ENCODE assay signal across 21 cellular contexts in genomic region chr1:7327849-7328248, GRCh38.
DNase-seq lines count a peak whose midpoint lies in the region; ATAC-seq, FAIRE-seq and TF ChIP-seq lines count a peak whose summit lies in the region.
"Had no signal": no experiment of that assay in that cellular context is flagged by ENCODE, and none has a peak within 500 bp of the region (broad histone marks: within the 10 kb centered on the region; RNA-seq: fewer than 3 reads in every experiment).

No MANE protein-coding gene starts in this region.

- in situ Hi-C loops in K562 (cut with MboI) = no loop called here

- no peaks in the 10 kb centered on the region for H3K9me1 ChIP-seq in K562 (ENCODE audit: control insufficient read depth, insufficient read depth, low read length)

- no peaks in the 10 kb centered on the region for H3K9me3 ChIP-seq in H9 (ENCODE audit: control insufficient read depth, low read depth, low read length)
- no peaks in the 10 kb centered on the region for H3K9me3 ChIP-seq in K562 (replicated peaks; ENCODE audit: control insufficient read depth, insufficient read depth, low read depth, low read length)
- H3K9me3 ChIP-seq: Caco-2, HAP-1 had no signal

- no peak overlapping the region for H3K56ac ChIP-seq in H9 (ENCODE audit: insufficient read length, low read depth, low read length)

- no peak overlapping the region for H2AFZ ChIP-seq in H9 (ENCODE audit: low read length)
- H2AFZ ChIP-seq in K562 (ENCODE audit: low read depth, low read length) = no peak overlapping the region
- H2AFZ ChIP-seq: GM23338 had no signal

- no CpG with 5 or more reads among the region's 3 CpGs for WGBS in H9 (ENCODE audit: extremely low coverage, insufficient read length, low lambda C conversion rate)
- WGBS in K562 (ENCODE audit: insufficient coverage, low coverage, missing lambda C conversion rate) = 0% methylated on average over 3 of the region's 3 CpGs

- no peaks in the 10 kb centered on the region for H3K4me1 ChIP-seq in H9 (ENCODE audit: insufficient read depth, low read length)
- H3K4me1 ChIP-seq in K562 (replicated peaks in 1 of 2; ENCODE audit: control insufficient read depth in 2 of 2, insufficient read depth in 2 of 2, low read length in 2 of 2) = no peaks in the 10 kb centered on the region
- H3K4me1 ChIP-seq: Caco-2, HAP-1 had no signal

- H2BK120ac ChIP-seq in H9 (ENCODE audit: low read depth, low read length, poor library complexity, severe bottlenecking) = no peak overlapping the region

- BruUV-seq in K562 (replicated peaks; lab: Mats Ljungman, UMichigan) = no TSS peak

- no peak overlapping the region for H3K4ac ChIP-seq in H9 (ENCODE audit: low read depth, low read length)

- H3K18ac ChIP-seq in H9 (ENCODE audit: insufficient read length, low read depth, low read length) = no peak overlapping the region

- no peak overlapping the region for H3K14ac ChIP-seq in H9 (ENCODE audit: insufficient read depth, low read length)

- peaks cover 3% of the 10 kb centered on the region; the same call in 1 of the 2 replicates for H3K27me3 Mint-ChIP-seq in H9 (ENCODE audit: low read depth)
- peaks cover 30 to 45% of the 10 kb centered on the region in 2 donors for H3K27me3 Mint-ChIP-seq in effector memory CD8-positive, alpha-beta T cell

- no peak for TF ChIP-seq EP300 in K562 (IDR thresholded peaks at IDR 0.05; ENCODE audit: low read length)

- H2BK12ac ChIP-seq in H9 (ENCODE audit: insufficient read length, low read depth, low read length) = no peak overlapping the region

- no peak overlapping the region for H4K5ac ChIP-seq in H9 (ENCODE audit: insufficient read length, low read depth, low read length)

- H3K27me3 ChIP-seq in H9 (ENCODE audit: insufficient read depth, low read length) (no peaks in the 10 kb centered on the region), K562 (ENCODE audit: control insufficient read depth in 2 of 2, insufficient read depth in 2 of 2, low read length in 2 of 2) (peaks cover 12 to 26% of the 10 kb centered on the region in 2 experiments)
- H3K27me3 ChIP-seq: BLaER1 had no signal

- TF ChIP-seq POLR2A in K562 (conservative IDR thresholded peaks at IDR 0.05) = no peak

- no peak overlapping the region for H4K8ac ChIP-seq in H9 (replicated peaks; ENCODE audit: insufficient read length, low read depth, low read length)

- no peak overlapping the region for H3K4me3 ChIP-seq in K562
- H3K4me3 ChIP-seq: BLaER1, GM12878, GM23338, HAP-1 had no signal

- no peak overlapping the region for H2BK5ac ChIP-seq in H9 (ENCODE audit: insufficient read length, low read length)

- H3K36me3 Mint-ChIP-seq in H9 (ENCODE audit: insufficient read depth in 1 of 3, low read depth in 3 of 3) = peaks cover 7 to 21% (median 9%) of the 10 kb centered on the region in 3 experiments; a peak in 6 of 7 replicates
- H3K36me3 Mint-ChIP-seq in effector memory CD8-positive, alpha-beta T cell (ENCODE audit: insufficient read depth) = no peaks in the 10 kb centered on the region
- H3K36me3 Mint-ChIP-seq: CD4-positive, CD25-positive, alpha-beta regulatory T cell; CD8-positive, alpha-beta T cell had no signal

- no peak for TF ChIP-seq RAD21 in K562 (CRISPR knock-in tag; conservative IDR thresholded peaks at IDR 0.05 in 1 of 2, IDR thresholded peaks at IDR 0.05 in 1 of 2)

- ATAC-seq in K562 = no peak
- no peak for ATAC-seq in GM18498 (IDR thresholded peaks at IDR 0.05; ENCODE audit: unreplicated experiment)
- no peak for ATAC-seq in effector memory CD8-positive, alpha-beta T cell (replicated peaks)
- ATAC-seq: CD8-positive, alpha-beta T cell; GM12878; GM23338 had no signal

- H3K27ac ChIP-seq in H9 (ENCODE audit: insufficient read length, low read depth, low read length) = no peak overlapping the region
- H3K27ac ChIP-seq in K562 (ENCODE audit: extremely low read depth, low read depth, low read length) = no peak overlapping the region
- H3K27ac ChIP-seq: BLaER1, C4-2B had no signal

- H3K23me2 ChIP-seq in H9 (ENCODE audit: insufficient read length, low read depth, low read length, poor library complexity, severe bottlenecking) = no peaks in the 10 kb centered on the region

- TF ChIP-seq CTCF in H9 (conservative IDR thresholded peaks at IDR 0.05) (no peak), K562 (IDR thresholded peaks at IDR 0.05 in 2 of 3, conservative IDR thresholded peaks at IDR 0.05 in 1 of 3; ENCODE audit: insufficient read depth in 2 of 3, low read depth in 1 of 3, low read length in 3 of 3) (no peak)

- H3K79me2 ChIP-seq in H9 (ENCODE audit: insufficient read depth, low read length) (no peaks in the 10 kb centered on the region), K562 (ENCODE audit: control insufficient read depth, insufficient read depth, low read length) (no peaks in the 10 kb centered on the region)

- no peak overlapping the region for H3K4me3 Mint-ChIP-seq in H9
- no peak overlapping the region for H3K4me3 Mint-ChIP-seq in effector memory CD8-positive, alpha-beta T cell
- H3K4me3 Mint-ChIP-seq: B cell; CD4-positive, CD25-positive, alpha-beta regulatory T cell; CD8-positive, alpha-beta T cell; GM23338 had no signal

- no peak overlapping the region for H3K9ac ChIP-seq in H9 (ENCODE audit: extremely low read depth, insufficient read length, low read length)
- no peak overlapping the region for H3K9ac ChIP-seq in K562 (ENCODE audit: insufficient read depth in 1 of 2, low read depth in 2 of 2, low read length in 2 of 2)
- H3K9ac ChIP-seq: BLaER1 had no signal

- peaks cover 17 to 24% of the 10 kb centered on the region in 2 experiments for H3K9me3 Mint-ChIP-seq in H9
- H3K9me3 Mint-ChIP-seq in effector memory CD8-positive, alpha-beta T cell = peaks cover 0 to 8% of the 10 kb centered on the region in 2 donors

- no peaks in the 10 kb centered on the region for H3K4me1 Mint-ChIP-seq in H9
- no peaks in the 10 kb centered on the region for H3K4me1 Mint-ChIP-seq in effector memory CD8-positive, alpha-beta T cell (ENCODE audit: low read depth in 2 of 2)
- H3K4me1 Mint-ChIP-seq: B cell; CD4-positive, CD25-positive, alpha-beta regulatory T cell; GM23338 had no signal

- H3K4me2 ChIP-seq in H9 (ENCODE audit: insufficient read depth, insufficient read length, low read length) = no peak overlapping the region
- H3K4me2 ChIP-seq in K562 (ENCODE audit: insufficient read depth, low read length) = no peak overlapping the region
- H3K4me2 ChIP-seq: BLaER1, GM23338 had no signal

- DNase-seq in H9 = peak; percentile 5
- DNase-seq in K562 (ENCODE audit: extremely low read depth in 1 of 4, low spot score in 3 of 4) = no peak
- DNase-seq in ureter (ENCODE audit: low spot score) = peak; percentile 5
- no peak for DNase-seq in activated CD4-positive, alpha-beta T cell treated with anti-CD3 and anti-CD28 coated beads for 1 hour
- no peak for DNase-seq in effector memory CD8-positive, alpha-beta T cell
- DNase-seq: 8988T; Caco-2; CD4-positive, CD25-positive, alpha-beta regulatory T cell; CD8-positive, alpha-beta T cell; DMS153; DND-41; GDM1 had no signal

- intact Hi-C loops in K562 (cut with micrococcal nuclease) = no loop called here

- peak; percentile 11 for FAIRE-seq in A204.1 (lab: Jason Lieb, UNC)
- FAIRE-seq in K562 (lab: Jason Lieb, UNC) = no peak
- FAIRE-seq: GM12878, GM18507 had no signal

- no peak overlapping the region for H3T11ph ChIP-seq in H9 (ENCODE audit: low read length)

- no peak overlapping the region for H2BK15ac ChIP-seq in H9 (ENCODE audit: low read depth, low read length)

- no peak overlapping the region for H3K27ac Mint-ChIP-seq in H9
- no peak overlapping the region for H3K27ac Mint-ChIP-seq in effector memory CD8-positive, alpha-beta T cell
- H3K27ac Mint-ChIP-seq: B cell; CD4-positive, CD25-positive, alpha-beta regulatory T cell; CD8-positive, alpha-beta T cell; GM23338 had no signal

- H3K79me1 ChIP-seq in H9 (ENCODE audit: insufficient read depth, low read depth, low read length, poor library complexity, severe bottlenecking) = no peaks in the 10 kb centered on the region

- no peak overlapping the region for H2AK5ac ChIP-seq in H9 (ENCODE audit: insufficient read length, low read length)

- H2BK20ac ChIP-seq in H9 (ENCODE audit: low read depth, low read length, poor library complexity, severe bottlenecking) = no peak overlapping the region

- no peaks in the 10 kb centered on the region for H3K36me3 ChIP-seq in K562 (ENCODE audit: control insufficient read depth, insufficient read depth, low read length)
- H3K36me3 ChIP-seq: BLaER1, HAP-1 had no signal

- no peak overlapping the region for H4K91ac ChIP-seq in H9 (ENCODE audit: insufficient read length, low read depth, low read length)

- POLR2A ChIA-PET in K562 (lab: Yijun Ruan, JAX) = interaction anchor here (0.6 to 1.3 kb wide), 3 partner anchors 9 to 1584 kb away, joined by 3 to 4 read pairs (median 3); no protein-coding TSS in a partner anchor

- CTCF ChIA-PET in K562 (lab: Yijun Ruan, JAX; ENCODE audit: low intra/inter-chr PET ratio) = interaction anchor here (0.7 kb wide), 2 partner anchors 46 to 101 kb away, joined by 3 read pairs; no protein-coding TSS in a partner anchor

- H4K20me1 ChIP-seq in H9 (ENCODE audit: control insufficient read depth, insufficient read depth, insufficient read length) (no peaks in the 10 kb centered on the region), K562 (replicated peaks; ENCODE audit: control insufficient read depth, insufficient read depth, low read length) (no peaks in the 10 kb centered on the region)
- H4K20me1 ChIP-seq: BLaER1 had no signal

- no peak overlapping the region for H3K23ac ChIP-seq in H9 (ENCODE audit: insufficient read length, low read depth, low read length)

TF ChIP-seq in K562, 482 proteins besides CTCF, POLR2A, EP300 and RAD21:
- TF ChIP-seq ZNF316 (IDR thresholded peaks at IDR 0.05) = peak; percentile 41; the same call in 1 of the 2 replicates
- no peak for TF ChIP-seq ZNF354B (CRISPR knock-in tag; IDR thresholded peaks at IDR 0.05)
- no peak for TF ChIP-seq HMG20A (CRISPR knock-in tag; conservative IDR thresholded peaks at IDR 0.05)

Comparison
In these comparisons a context has a peak if more than half of its experiments do, and no peak if none do; other contexts are left out.
1. DNase-seq: peak in H9 (single experiment) and ureter (single experiment); none in K562 (0 of 4), activated CD4-positive, alpha-beta T cell treated with anti-CD3 and anti-CD28 coated beads for 1 hour (single experiment) and effector memory CD8-positive, alpha-beta T cell (0 of 3).